In genomic region chr2:72057308-72057707, GRCh38 we compare ENCODE assay signal across 16 cellular contexts.
DNase-seq lines count a peak whose midpoint lies in the region; TF ChIP-seq lines count a peak whose summit lies in the region.
"Had no signal": no experiment of that assay in that cellular context is flagged by ENCODE, and none has a peak within 500 bp of the region (broad histone marks: within the 10 kb centered on the region; RNA-seq: fewer than 3 reads in every experiment).

No MANE protein-coding gene starts in this region.

- DNase-seq in NOMO-1 (lab: John Stamatoyannopoulos, UW; ENCODE audit: unreplicated experiment in 2 of 2) = peak; percentile 0 to 43
- DNase-seq in NOMO-1 treated with dmso at 0.1 percent for 144 hours (lab: John Stamatoyannopoulos, UW; ENCODE audit: unreplicated experiment) = no peak
- peak; percentile 36 for DNase-seq in NB4 (ENCODE audit: low read depth)
- peak; percentile 9 for DNase-seq in RPMI8226
- no peak for DNase-seq in hypothalamus (lab: John Stamatoyannopoulos, UW)
- DNase-seq in DMS79 (lab: John Stamatoyannopoulos, UW) = no peak
- DNase-seq in left ventricle myocardium inferior = no peak
- DNase-seq: CD8-positive, alpha-beta T cell; COR-L47; DMS153; DND-41; GDM1; GM23248; H7 had no signal

- H3K36me3 ChIP-seq in left ventricle myocardium inferior = no peaks in the 10 kb centered on the region

- H3K4me3 ChIP-seq in NB4 (ENCODE audit: low read depth, low read length) (no peak overlapping the region), left ventricle myocardium inferior (no peak overlapping the region)
- H3K4me3 ChIP-seq: GM23248 had no signal

- H3K27me3 ChIP-seq in left ventricle myocardium inferior (ENCODE audit: low read depth) = peaks cover 17% of the 10 kb centered on the region

- TF ChIP-seq POLR2A in NB4 (IDR thresholded peaks at IDR 0.05; ENCODE audit: extremely low read depth, insufficient read length) = no peak

- intact Hi-C loops in left ventricle myocardium inferior (cut with micrococcal nuclease) = no loop called here

- TF ChIP-seq CTCF in NB4 (IDR thresholded peaks at IDR 0.05; ENCODE audit: low read depth, low read length) (no peak), left ventricle myocardium inferior (IDR thresholded peaks at IDR 0.05; ENCODE audit: borderline replicate concordance) (no peak)

- H3K9me3 ChIP-seq in left ventricle myocardium inferior (replicated peaks) = no peaks in the 10 kb centered on the region

- H3K4me1 ChIP-seq in left ventricle myocardium inferior = no peaks in the 10 kb centered on the region

- no peak overlapping the region for H3K27ac ChIP-seq in left ventricle myocardium inferior (replicated peaks)
- H3K27ac ChIP-seq: 22Rv1, GM23248, HL-60 had no signal

Comparison
In these comparisons a context has a peak if more than half of its experiments do, and no peak if none do; other contexts are left out.
1. DNase-seq: peak in NOMO-1 (2 of 2), NB4 (single experiment) and RPMI8226 (single experiment); none in NOMO-1 treated with dmso at 0.1 percent for 144 hours (single experiment), hypothalamus (0 of 51), DMS79 (single experiment) and left ventricle myocardium inferior (single experiment).